ENCODE assay signal across 8 cellular contexts in genomic region chr19:14003279-14004051, GRCh38. TPM values are rescaled to one million over a fixed set of nuclear protein-coding genes. Genes with fewer than 3 reads are reported as not detected.
DNase-seq lines count a peak whose midpoint lies in the region; ATAC-seq and TF ChIP-seq lines count a peak whose summit lies in the region.
"Had no signal": no experiment of that assay in that cellular context is flagged by ENCODE, and none has a peak within 500 bp of the region (broad histone marks: within the 10 kb centered on the region; RNA-seq: fewer than 3 reads in every experiment).

No MANE protein-coding gene starts in this region.

- peaks cover 26 to 40% of the 10 kb centered on the region in 2 donors for H3K4me1 ChIP-seq in left lung

- no peaks in the 10 kb centered on the region for H3K27me3 ChIP-seq in left lung

- H3K36me3 ChIP-seq in KOPT-K1 (ENCODE audit: insufficient read depth, low read length) (no peaks in the 10 kb centered on the region), left lung (peaks cover 0 to 10% of the 10 kb centered on the region in 2 donors)

- H3K4me1 Mint-ChIP-seq in activated naive CD8-positive, alpha-beta T cell treated with anti-CD3 and anti-CD28 coated beads, Interleukin-2, amount 50 U/mL, for 24 hours = peaks cover 61% of the 10 kb centered on the region

- H3K4me3 Mint-ChIP-seq in activated naive CD8-positive, alpha-beta T cell treated with anti-CD3 and anti-CD28 coated beads, Interleukin-2, amount 50 U/mL, for 24 hours = peak overlapping the region; percentile 59

- H3K4me3 ChIP-seq in left lung = no peak overlapping the region

- intact Hi-C loops in left lung (cut with DNase I) = no loop called here

- peak overlapping the region; percentile 90 for H3K27ac ChIP-seq in KOPT-K1 (ENCODE audit: low read depth, low read length, poor library complexity, severe bottlenecking)
- H3K27ac ChIP-seq in left lung = peak overlapping the region; percentile 67 to 99

- H3K9me3 ChIP-seq in KOPT-K1 (ENCODE audit: insufficient read depth, low read length, poor library complexity, severe bottlenecking) = peaks cover 9% of the 10 kb centered on the region
- peaks cover 0 to 10% of the 10 kb centered on the region in 2 donors for H3K9me3 ChIP-seq in left lung

- H3K27ac Mint-ChIP-seq in activated naive CD8-positive, alpha-beta T cell treated with anti-CD3 and anti-CD28 coated beads, Interleukin-2, amount 50 U/mL, for 24 hours = peak overlapping the region; percentile 93

- H3K36me3 Mint-ChIP-seq in activated naive CD8-positive, alpha-beta T cell treated with anti-CD3 and anti-CD28 coated beads, Interleukin-2, amount 50 U/mL, for 24 hours (ENCODE audit: low read depth) = peaks cover 23% of the 10 kb centered on the region

- no peak for ATAC-seq in activated naive CD8-positive, alpha-beta T cell treated with anti-CD3 and anti-CD28 coated beads, Interleukin-2, amount 50 U/mL, for 24 hours
- ATAC-seq in left lung (no peak), HG03095 (IDR thresholded peaks at IDR 0.05; ENCODE audit: unreplicated experiment) (no peak)

- no peak for TF ChIP-seq CTCF in left lung (IDR thresholded peaks at IDR 0.05)

- no peak for DNase-seq in activated naive CD8-positive, alpha-beta T cell treated with anti-CD3 and anti-CD28 coated beads, Interleukin-2, amount 50 U/mL, for 24 hours
- DNase-seq in left lung = peak in 1 of 2 donors; percentile 8
- DNase-seq in superior temporal gyrus (ENCODE audit: extremely low spot score) = peak; percentile 17
- no peak for DNase-seq in cerebellar cortex (ENCODE audit: low spot score)
- no peak for DNase-seq in activated CD8-positive, alpha-beta memory T cell treated with anti-CD3 and anti-CD28 coated beads, Interleukin-2, amount 50 U/mL, for 4 hours
- DNase-seq: SHP77 had no signal

- peaks cover 6% of the 10 kb centered on the region for H3K9me3 Mint-ChIP-seq in activated naive CD8-positive, alpha-beta T cell treated with anti-CD3 and anti-CD28 coated beads, Interleukin-2, amount 50 U/mL, for 24 hours

- H3K27me3 Mint-ChIP-seq in activated naive CD8-positive, alpha-beta T cell treated with anti-CD3 and anti-CD28 coated beads, Interleukin-2, amount 50 U/mL, for 24 hours = no peaks in the 10 kb centered on the region

RNA-seq across cellular contexts. Expression of gene RFX1, which starts 2.7 kb away (rescaled TPM):
- 10 to 100 TPM; 16.3 to 17.4 TPM for total RNA-seq in left lung

RNA-seq across cellular contexts. Expression of gene RLN3, which starts 24.5 kb away (rescaled TPM):
- total RNA-seq in left lung = not detected

RNA-seq across cellular contexts. Expression of gene IL27RA, which starts 28.1 kb away (rescaled TPM):
- 10 to 100 TPM; 14.0 to 17.4 TPM for total RNA-seq in left lung

RNA-seq across cellular contexts. Expression of gene DCAF15, which starts 51.2 kb away (rescaled TPM):
- total RNA-seq in left lung = 10 to 100 TPM; 20.2 to 32.5 TPM

RNA-seq across cellular contexts. Expression of gene PALM3, which starts 58.4 kb away (rescaled TPM):
- total RNA-seq in left lung = 1 to 10 TPM; 6.0 to 8.7 TPM
